Comparison of ENCODE assay signal across 8 cellular contexts in genomic region chr14:23300687-23301223, GRCh38. TPM values are rescaled to one million over a fixed set of nuclear protein-coding genes. Genes with fewer than 3 reads are reported as not detected.
DNase-seq lines count a peak whose midpoint lies in the region; ATAC-seq, FAIRE-seq and TF ChIP-seq lines count a peak whose summit lies in the region.

No MANE protein-coding gene starts in this region.

- CTCF ChIA-PET in GM12878 (lab: Yijun Ruan, JAX) = interaction anchor here (0.6 to 5.8 kb wide), 19 partner anchors 9 to 295 kb away, joined by 3 to 77 read pairs (median 5); partner anchors contain the start of genes CDH24, HOMEZ, JPH4 and PABPN1

- peaks cover 7% of the 10 kb centered on the region for H3K79me2 ChIP-seq in GM12878 (ENCODE audit: control insufficient read depth, insufficient read depth, low read length)

- in situ Hi-C loops in G401 (cut with HindIII; ENCODE audit: low sequenced_read_pairs) (no loop called here), GM12878 (cut with MboI) (loop anchor here (10.0 to 25.0 kb wide), 2 partner anchors 812 to 1134 kb away; partner anchors contain the start of genes DCAF11 and NRL)

- TF ChIP-seq CTCF in GM12878 (IDR thresholded peaks at IDR 0.05 in 2 of 3, conservative IDR thresholded peaks at IDR 0.05 in 1 of 3; ENCODE audit: control insufficient read depth in 2 of 3, extremely low read depth in 1 of 3, insufficient read depth in 1 of 3, low read depth in 3 of 3, low read length in 3 of 3) = no peak

- no peaks in the 10 kb centered on the region for H4K20me1 ChIP-seq in GM12878 (ENCODE audit: control insufficient read depth, insufficient read depth)

- H3K27me3 ChIP-seq in GM12878 (replicated peaks in 1 of 2; ENCODE audit: control insufficient read depth in 2 of 2, insufficient read depth in 2 of 2, low read length in 1 of 2) = no peaks in the 10 kb centered on the region
- H3K27me3 ChIP-seq in iPS-20b (ENCODE audit: insufficient read depth, low read length) = peaks cover 70% of the 10 kb centered on the region
- no peaks in the 10 kb centered on the region for H3K27me3 ChIP-seq in skeletal muscle tissue (ENCODE audit: control insufficient read depth in 3 of 3, insufficient read depth in 3 of 3, low read length in 3 of 3)

- H3K4me1 ChIP-seq in GM12878 (ENCODE audit: control insufficient read depth, insufficient read depth, low read length) (peaks cover 10% of the 10 kb centered on the region), iPS-20b (ENCODE audit: insufficient read depth, low read length) (peaks cover 4% of the 10 kb centered on the region; the same call in 1 of the 2 replicates), skeletal muscle tissue (ENCODE audit: control insufficient read depth in 3 of 3, insufficient read depth in 3 of 3, low read length in 3 of 3) (peaks cover 18 to 30% (median 22%) of the 10 kb centered on the region in 3 donors)

- TF ChIP-seq EP300 in GM12878 (IDR thresholded peaks at IDR 0.05; ENCODE audit: borderline replicate concordance in 1 of 2, control insufficient read depth in 1 of 2, low read depth in 2 of 2, low read length in 2 of 2) = no peak

- H3K9me3 ChIP-seq in GM12878 (replicated peaks; ENCODE audit: control insufficient read depth, insufficient read depth, low read length) = no peaks in the 10 kb centered on the region
- H3K9me3 ChIP-seq in iPS-20b (ENCODE audit: insufficient read depth, low read depth, low read length) = no peaks in the 10 kb centered on the region
- no peaks in the 10 kb centered on the region for H3K9me3 ChIP-seq in skeletal muscle tissue (ENCODE audit: control insufficient read depth in 3 of 3, low read length in 3 of 3)

- H3K9ac ChIP-seq in GM12878 (ENCODE audit: control insufficient read depth, insufficient read depth, low read length) = peak overlapping the region; percentile 75
- H3K9ac ChIP-seq in iPS-20b (ENCODE audit: low read depth, low read length) = peak overlapping the region; percentile 50; the same call in 1 of the 2 replicates
- H3K9ac ChIP-seq in skeletal muscle tissue (ENCODE audit: low read depth in 1 of 3, low read length in 3 of 3) = peak overlapping the region; percentile 86 to 95 (median 92)

- H2AFZ ChIP-seq in GM12878 (ENCODE audit: control insufficient read depth, low read depth, low read length) = peak overlapping the region; percentile 57

- under 1% methylated on average over 13 of the region's 13 CpGs for WGBS in GM12878 (ENCODE audit: insufficient coverage, insufficient replicate concordance, low lambda C conversion rate, missing lambda C conversion rate)

- H3K4me3 ChIP-seq in GM12878 (peak overlapping the region; percentile 86), iPS-20b (ENCODE audit: low read length) (peak overlapping the region; percentile 72), skeletal muscle tissue (ENCODE audit: low read length in 3 of 3) (peak overlapping the region; percentile 84 to 89 (median 84))

- TSS peak; percentile 83 for BruUV-seq in GM12878 (replicated peaks; lab: Mats Ljungman, UMichigan)

- H3K36me3 ChIP-seq in GM12878 (ENCODE audit: control insufficient read depth in 2 of 2, insufficient read depth in 2 of 2, low read length in 1 of 2) = no peaks in the 10 kb centered on the region
- no peaks in the 10 kb centered on the region for H3K36me3 ChIP-seq in iPS-20b (ENCODE audit: insufficient read depth, low read depth, low read length)
- H3K36me3 ChIP-seq in skeletal muscle tissue (ENCODE audit: control insufficient read depth in 3 of 3, insufficient read depth in 3 of 3, low read length in 3 of 3) = peaks cover 15 to 21% (median 18%) of the 10 kb centered on the region in 3 donors

- H3K27ac ChIP-seq in GM12878 (ENCODE audit: control insufficient read depth, insufficient read depth) = peak overlapping the region; percentile 85
- no peak overlapping the region for H3K27ac ChIP-seq in iPS-20b (ENCODE audit: low read length)
- H3K27ac ChIP-seq in skeletal muscle tissue (ENCODE audit: low read depth, low read length) = peak overlapping the region; percentile 97

- DNase-seq in G401 (ENCODE audit: low spot score) (peak; percentile 69), NCI-H526 treated with DMSO at 0.1 percent for 48 hours (lab: John Stamatoyannopoulos, UW) (peak; percentile 36), GM12878 (ENCODE audit: low read depth, low spot score) (no peak)

- intact Hi-C loops in GM12878 (cut with micrococcal nuclease; ENCODE audit: unreplicated experiment) = loop anchor here (1.0 to 2.0 kb wide), 2 partner anchors 21 to 180 kb away; partner anchors contain the start of gene PABPN1

- POLR2A ChIA-PET in GM12878 (lab: Charles Lee) = interaction anchor here (0.5 to 5.7 kb wide), 5 partner anchors 8 to 21 kb away, joined by 3 to 98 read pairs (median 6); partner anchors contain the start of genes HOMEZ and PABPN1

- ATAC-seq in GM12878 (no peak), GM19452 (IDR thresholded peaks at IDR 0.05; ENCODE audit: unreplicated experiment) (no peak), HG02970 (IDR thresholded peaks at IDR 0.05; ENCODE audit: low FRiP score, unreplicated experiment) (no peak), HG02759 (IDR thresholded peaks at IDR 0.05; ENCODE audit: unreplicated experiment) (no peak)

- FAIRE-seq in GM12878 (lab: Jason Lieb, UNC) = peak; percentile 18

- no peak for TF ChIP-seq RAD21 in GM12878 (IDR thresholded peaks at IDR 0.05; ENCODE audit: insufficient read depth, low read depth, low read length)

- H3K4me2 ChIP-seq in GM12878 (ENCODE audit: control insufficient read depth, insufficient read depth) = peak overlapping the region; percentile 83

- no peak for TF ChIP-seq POLR2A in GM12878 (IDR thresholded peaks at IDR 0.05; ENCODE audit: low read depth, low read length)

- RAD21 ChIA-PET in GM12878 (lab: Charles Lee; ENCODE audit: unreplicated experiment) = interaction anchor here (0.9 to 8.7 kb wide), 7 partner anchors 15 to 232 kb away, joined by 3 to 103 read pairs (median 4); partner anchors contain the start of genes HOMEZ and PABPN1

- SMC1A ChIA-PET in GM12878 (lab: Charles Lee; ENCODE audit: uncharacterized antibody, unreplicated experiment) = interaction anchor here (0.8 to 7.1 kb wide), 10 partner anchors 8 to 229 kb away, joined by 3 to 48 read pairs (median 3); partner anchors contain the start of genes HOMEZ and PABPN1

RNA-seq across cellular contexts. Expression of gene PPP1R3E, which starts 1.9 kb away (rescaled TPM):
- 3.9 and 9.6 TPM in 2 replicates for total RNA-seq in G401 (2014; rRNA removed; shearing (Covaris generic))
- 79.3 and 88.0 TPM in 2 replicates for total RNA-seq in GM12878 (2013; cell fraction: nucleolus; rRNA removed)
- total RNA-seq in GM12878 (2014; rRNA removed) (6.3 and 6.6 TPM in 2 replicates), GM12878 (2014; rRNA removed; fragmentation: Illumina TruSeq; extraction: Trizol) (7.6 and 9.7 TPM in 2 replicates), GM12878 (2021) (8.6 and 11.7 TPM in 2 replicates), skeletal muscle tissue (2.6 TPM)
- polyA plus RNA-seq in GM12878 (2011; ENCODE audit: low read depth) = 11.1 TPM
- polyA plus RNA-seq in GM12878 (2011; rRNA removed) (26.4 and 32.7 TPM in 2 replicates), GM12878 (2014; fragmentation: Illumina TruSeq; extraction: Trizol) (13.7 and 18.7 TPM in 2 replicates), GM12878 (2014; fragmentation: Nextera tagmentation; extraction: Ambion mirVana) (1 to 10 TPM; 4.7 to 4.8 TPM), GM12878 (2014; rRNA removed) (9.3 and 13.7 TPM in 2 replicates), GM12878 (2016; fragmentation: Nextera tagmentation; extraction: Ambion mirVana) (1 to 10 TPM; 4.6 to 6.1 TPM)
- polyA plus RNA-seq in GM12878 (2011; cell fraction: cytosol; rRNA removed) = 20.7 and 26.7 TPM in 2 replicates
- 72.6 and 113 TPM in 2 replicates for polyA plus RNA-seq in GM12878 (2011; cell fraction: nucleus; rRNA removed)
- polyA plus RNA-seq in GM12878 (2012) = 10.9 and 17.0 TPM in 2 replicates
- 19.9 and 26.3 TPM in 2 replicates for polyA minus RNA-seq in GM12878 (2011; rRNA and poly(A)+ RNA removed)
- 4.0 and 5.3 TPM in 2 replicates for polyA minus RNA-seq in GM12878 (2011; cell fraction: cytosol; rRNA and poly(A)+ RNA removed)
- 25.1 and 34.8 TPM in 2 replicates for polyA minus RNA-seq in GM12878 (2011; cell fraction: nucleus; rRNA and poly(A)+ RNA removed)

RNA-seq across cellular contexts. Expression of gene BCL2L2, which starts 5.9 kb away (rescaled TPM):
- 16.4 and 17.3 TPM in 2 replicates for total RNA-seq in G401 (2014; rRNA removed; shearing (Covaris generic))
- total RNA-seq in GM12878 (2013; cell fraction: nucleolus; rRNA removed) = 24.1 and 28.4 TPM in 2 replicates
- total RNA-seq in GM12878 (2014; rRNA removed) (5.8 and 6.3 TPM in 2 replicates), GM12878 (2014; rRNA removed; fragmentation: Illumina TruSeq; extraction: Trizol) (7.9 and 8.3 TPM in 2 replicates), GM12878 (2021) (9.7 and 12.5 TPM in 2 replicates), skeletal muscle tissue (11.0 TPM)
- polyA plus RNA-seq in GM12878 (2011; ENCODE audit: low read depth) = 8.3 TPM
- polyA plus RNA-seq in GM12878 (2011; rRNA removed) (14.7 and 15.4 TPM in 2 replicates), GM12878 (2014; fragmentation: Illumina TruSeq; extraction: Trizol) (9.6 and 10.1 TPM in 2 replicates), GM12878 (2014; fragmentation: Nextera tagmentation; extraction: Ambion mirVana) (1 to 10 TPM; 1.4 to 3.1 TPM), GM12878 (2014; rRNA removed) (13.3 and 14.0 TPM in 2 replicates), GM12878 (2016; fragmentation: Nextera tagmentation; extraction: Ambion mirVana) (1 to 10 TPM; 1.5 to 2.2 TPM)
- polyA plus RNA-seq in GM12878 (2011; cell fraction: cytosol; rRNA removed) = 12.1 and 14.0 TPM in 2 replicates
- polyA plus RNA-seq in GM12878 (2011; cell fraction: nucleus; rRNA removed) = 21.4 and 22.2 TPM in 2 replicates
- 12.0 and 12.8 TPM in 2 replicates for polyA plus RNA-seq in GM12878 (2012)
- 10.7 and 14.0 TPM in 2 replicates for polyA minus RNA-seq in GM12878 (2011; rRNA and poly(A)+ RNA removed)
- 2.9 and 4.1 TPM in 2 replicates for polyA minus RNA-seq in GM12878 (2011; cell fraction: cytosol; rRNA and poly(A)+ RNA removed)
- polyA minus RNA-seq in GM12878 (2011; cell fraction: nucleus; rRNA and poly(A)+ RNA removed) = 10.4 and 16.9 TPM in 2 replicates

RNA-seq across cellular contexts. Expression of gene HOMEZ, which starts 14.8 kb away (rescaled TPM):
- 17.5 and 25.9 TPM in 2 replicates for total RNA-seq in G401 (2014; rRNA removed; shearing (Covaris generic))
- total RNA-seq in GM12878 (2013; cell fraction: nucleolus; rRNA removed) = 13.1 and 14.2 TPM in 2 replicates
- 14.3 and 14.7 TPM in 2 replicates for total RNA-seq in GM12878 (2014; rRNA removed)
- total RNA-seq in GM12878 (2014; rRNA removed; fragmentation: Illumina TruSeq; extraction: Trizol) = 12.7 and 13.0 TPM in 2 replicates
- total RNA-seq in GM12878 (2021) = 15.2 and 15.3 TPM in 2 replicates
- polyA plus RNA-seq in GM12878 (2011; ENCODE audit: low read depth) = 1.9 TPM
- 9.6 and 11.0 TPM in 2 replicates for polyA plus RNA-seq in GM12878 (2011; rRNA removed)
- 11.3 and 14.2 TPM in 2 replicates for polyA plus RNA-seq in GM12878 (2011; cell fraction: cytosol; rRNA removed)
- 5.9 and 7.2 TPM in 2 replicates for polyA plus RNA-seq in GM12878 (2011; cell fraction: nucleus; rRNA removed)
- 5.7 and 10.2 TPM in 2 replicates for polyA plus RNA-seq in GM12878 (2012)
- 17.8 and 19.3 TPM in 2 replicates for polyA plus RNA-seq in GM12878 (2014; fragmentation: Illumina TruSeq; extraction: Trizol)
- polyA plus RNA-seq in GM12878 (2014; fragmentation: Nextera tagmentation; extraction: Ambion mirVana) = 1 to 10 TPM; 2.6 to 3.6 TPM
- 11.2 and 12.9 TPM in 2 replicates for polyA plus RNA-seq in GM12878 (2014; rRNA removed)
- 10 to 100 TPM; 13.3 to 16.2 TPM for polyA plus RNA-seq in GM12878 (2016; fragmentation: Nextera tagmentation; extraction: Ambion mirVana)
- 18.8 and 19.3 TPM in 2 replicates for polyA minus RNA-seq in GM12878 (2011; rRNA and poly(A)+ RNA removed)
- 3.2 and 5.4 TPM in 2 replicates for polyA minus RNA-seq in GM12878 (2011; cell fraction: cytosol; rRNA and poly(A)+ RNA removed)
- 6.5 and 8.0 TPM in 2 replicates for polyA minus RNA-seq in GM12878 (2011; cell fraction: nucleus; rRNA and poly(A)+ RNA removed)
- total RNA-seq in skeletal muscle tissue = 5.7 TPM

RNA-seq across cellular contexts. Expression of gene PABPN1, which starts 20.5 kb away (rescaled TPM):
- 112 and 138 TPM in 2 replicates for total RNA-seq in G401 (2014; rRNA removed; shearing (Covaris generic))
- total RNA-seq in GM12878 (2013; cell fraction: nucleolus; rRNA removed) = 79.0 and 80.6 TPM in 2 replicates
- total RNA-seq in GM12878 (2014; rRNA removed) = 83.4 and 90.6 TPM in 2 replicates
- total RNA-seq in GM12878 (2014; rRNA removed; fragmentation: Illumina TruSeq; extraction: Trizol) = 106 TPM in 2 replicates
- 189 and 206 TPM in 2 replicates for total RNA-seq in GM12878 (2021)
- 67.7 TPM for polyA plus RNA-seq in GM12878 (2011; ENCODE audit: low read depth)
- 222 and 248 TPM in 2 replicates for polyA plus RNA-seq in GM12878 (2011; rRNA removed)
- polyA plus RNA-seq in GM12878 (2011; cell fraction: cytosol; rRNA removed) = 198 and 220 TPM in 2 replicates
- 548 and 640 TPM in 2 replicates for polyA plus RNA-seq in GM12878 (2011; cell fraction: nucleus; rRNA removed)
- 119 and 126 TPM in 2 replicates for polyA plus RNA-seq in GM12878 (2012)
- 206 and 231 TPM in 2 replicates for polyA plus RNA-seq in GM12878 (2014; fragmentation: Illumina TruSeq; extraction: Trizol)
- 10 to 100 TPM; 31.3 to 35.6 TPM for polyA plus RNA-seq in GM12878 (2014; fragmentation: Nextera tagmentation; extraction: Ambion mirVana)
- polyA plus RNA-seq in GM12878 (2014; rRNA removed) = 149 and 158 TPM in 2 replicates
- 10 to 100 TPM; 76.8 to 99.4 TPM for polyA plus RNA-seq in GM12878 (2016; fragmentation: Nextera tagmentation; extraction: Ambion mirVana)
- 90.9 and 114 TPM in 2 replicates for polyA minus RNA-seq in GM12878 (2011; rRNA and poly(A)+ RNA removed)
- polyA minus RNA-seq in GM12878 (2011; cell fraction: cytosol; rRNA and poly(A)+ RNA removed) = 21.9 and 31.3 TPM in 2 replicates
- polyA minus RNA-seq in GM12878 (2011; cell fraction: nucleus; rRNA and poly(A)+ RNA removed) = 40.1 and 63.0 TPM in 2 replicates
- total RNA-seq in skeletal muscle tissue = 40.7 TPM

RNA-seq across cellular contexts. Expression of gene SLC22A17, which starts 51.9 kb away (rescaled TPM):
- total RNA-seq in G401 (2014; rRNA removed; shearing (Covaris generic)) = 21.3 and 25.9 TPM in 2 replicates
- total RNA-seq in GM12878 (2013; cell fraction: nucleolus; rRNA removed) = not detected in 2 replicates
- total RNA-seq in GM12878 (2014; rRNA removed) = not detected in 2 replicates
- not detected in 2 replicates for total RNA-seq in GM12878 (2014; rRNA removed; fragmentation: Illumina TruSeq; extraction: Trizol)
- total RNA-seq in GM12878 (2021) = 0.11 TPM in 1 of 2 replicates, not detected in the other
- polyA plus RNA-seq in GM12878 (2011; ENCODE audit: low read depth) = not detected
- polyA plus RNA-seq in GM12878 (2011; rRNA removed) = not detected in 2 replicates
- not detected in 2 replicates for polyA plus RNA-seq in GM12878 (2011; cell fraction: cytosol; rRNA removed)
- polyA plus RNA-seq in GM12878 (2011; cell fraction: nucleus; rRNA removed) = 0.10 TPM in 1 of 2 replicates, not detected in the other
- 0.06 TPM in 1 of 2 replicates, not detected in the other for polyA plus RNA-seq in GM12878 (2012)
- not detected in 2 replicates for polyA plus RNA-seq in GM12878 (2014; fragmentation: Illumina TruSeq; extraction: Trizol)
- polyA plus RNA-seq in GM12878 (2014; fragmentation: Nextera tagmentation; extraction: Ambion mirVana) = not detected
- not detected in 2 replicates for polyA plus RNA-seq in GM12878 (2014; rRNA removed)
- polyA plus RNA-seq in GM12878 (2016; fragmentation: Nextera tagmentation; extraction: Ambion mirVana) = not detected
- not detected in 2 replicates for polyA minus RNA-seq in GM12878 (2011; rRNA and poly(A)+ RNA removed)
- polyA minus RNA-seq in GM12878 (2011; cell fraction: cytosol; rRNA and poly(A)+ RNA removed) = not detected in 2 replicates
- polyA minus RNA-seq in GM12878 (2011; cell fraction: nucleus; rRNA and poly(A)+ RNA removed) = not detected in 2 replicates
- total RNA-seq in skeletal muscle tissue = 12.5 TPM
